11 cellular contexts compared by ENCODE assay signal in the genomic region with DNA sequence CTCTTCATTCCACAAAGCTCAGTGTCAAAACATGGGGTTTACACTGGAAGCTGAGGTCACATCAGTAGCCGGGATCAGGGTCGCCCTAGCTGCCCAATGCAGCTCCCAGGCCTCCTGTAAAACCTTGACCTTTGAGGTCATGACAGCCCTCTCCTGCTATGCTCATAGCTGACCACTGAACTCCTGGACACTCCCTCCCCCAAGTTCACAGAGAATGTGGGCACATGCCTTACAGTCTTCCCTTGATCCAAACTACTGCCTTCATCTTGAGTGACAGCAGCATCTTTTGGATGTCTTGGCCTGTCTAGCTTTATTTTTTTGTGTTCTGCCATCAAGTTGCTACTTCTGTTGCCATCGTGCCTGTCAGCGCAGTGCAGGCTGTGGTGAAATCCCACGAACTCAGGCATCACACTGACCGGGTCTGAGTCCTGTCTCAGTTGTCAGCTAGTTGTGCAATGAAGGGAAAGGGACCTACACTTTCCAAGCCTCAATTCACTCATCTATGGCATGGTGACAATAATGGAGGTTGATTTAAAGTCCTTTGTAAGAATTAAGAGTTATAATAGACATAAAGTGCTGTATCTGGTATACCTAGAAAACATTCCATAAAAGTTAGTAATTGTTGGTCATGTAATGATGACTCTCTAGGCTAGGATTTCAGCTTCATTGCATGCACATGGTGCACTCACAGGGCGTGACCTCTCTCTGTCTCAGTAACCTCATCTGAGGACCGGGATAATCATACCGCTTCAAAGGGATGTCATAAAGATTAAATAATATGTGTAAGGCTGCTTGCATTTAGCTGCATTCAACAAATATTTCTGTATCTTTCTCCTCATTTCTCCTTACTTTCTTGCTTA. TPM values are rescaled to one million over a fixed set of nuclear protein-coding genes. Genes with fewer than 3 reads are reported as not detected.
A peak's percentile ranks its signal among the peaks of the same experiment; 100 is the strongest.
DNase-seq lines count a peak whose midpoint lies in the region; ATAC-seq and TF ChIP-seq lines count a peak whose summit lies in the region.
"Had no signal": no experiment of that assay in that cellular context is flagged by ENCODE, and none has a peak within 500 bp of the region (broad histone marks: within the 10 kb centered on the region; RNA-seq: fewer than 3 reads in every experiment).

No MANE protein-coding gene starts in this region.

- DNase-seq in EH (ENCODE audit: low read depth) (peak; percentile 93), MV-4-11 (lab: John Stamatoyannopoulos, UW) (peak; percentile 69), cardiac fibroblast (ENCODE audit: low read depth in 2 of 2) (peak; percentile 54 to 95), non-pigmented ciliary epithelial cell (ENCODE audit: low read depth) (peak; percentile 82), DMS153 (lab: John Stamatoyannopoulos, UW) (no peak), spleen (no peak)
- DNase-seq in activated T-cell treated with anti-CD3 and anti-CD28 coated beads, Interleukin-2, amount 50 U/mL, for 48 hours = no peak
- DNase-seq: DND-41; naive thymus-derived CD8-positive, alpha-beta T cell had no signal

- intact Hi-C loops in spleen (cut with DNase I; ENCODE audit: low total_unique reads) = no loop called here

- H3K4me3 ChIP-seq in cardiac fibroblast (replicated peaks in 1 of 2; ENCODE audit: low read depth in 2 of 2, low read length in 2 of 2) (no peak overlapping the region), spleen (no peak overlapping the region)
- H3K4me3 ChIP-seq: cardiac muscle cell had no signal

- TF ChIP-seq POLR2A in spleen (IDR thresholded peaks at IDR 0.05) = no peak

- no peaks in the 10 kb centered on the region for H3K27me3 ChIP-seq in spleen (replicated peaks in 1 of 7)
- H3K27me3 ChIP-seq: cardiac muscle cell had no signal

- TF ChIP-seq CTCF in cardiac fibroblast (IDR thresholded peaks at IDR 0.05; ENCODE audit: low read depth, low read length) (no peak), spleen (IDR thresholded peaks at IDR 0.05 in 8 of 11, conservative IDR thresholded peaks at IDR 0.05 in 3 of 11) (no peak)

- no peak overlapping the region for H3K27ac ChIP-seq in spleen
- H3K27ac ChIP-seq: cardiac muscle cell had no signal

- ATAC-seq in HG03039 (IDR thresholded peaks at IDR 0.05; ENCODE audit: unreplicated experiment) = no peak
- ATAC-seq: naive thymus-derived CD8-positive, alpha-beta T cell had no signal

- WGBS in spleen, 5 donors = 61 to 80% (median 76%) methylated on average over 9 of the region's 9 CpGs

- no peaks in the 10 kb centered on the region for H3K36me3 ChIP-seq in spleen
- H3K36me3 ChIP-seq: cardiac muscle cell had no signal

- peaks cover 4 to 72% (median 40%) of the 10 kb centered on the region in 6 donors for H3K4me1 ChIP-seq in spleen

- H3K9me3 ChIP-seq in spleen = no peaks in the 10 kb centered on the region

RNA-seq across cellular contexts. Expression of gene ALOX5AP, which starts 16.5 kb away (rescaled TPM):
- 100 to 1,000 TPM in 4 of 7 donors, 10 to 100 TPM in 3; 43.7 to 268 (median 106) TPM for total RNA-seq in spleen
- polyA plus RNA-seq in spleen = 10 to 100 TPM; 36.8 to 58.5 (median 44.1) TPM
- total RNA-seq: cardiac muscle cell had no signal

Comparison
In these comparisons a context has a peak if more than half of its experiments do, and no peak if none do; other contexts are left out.
1. DNase-seq: peak in EH (single experiment), MV-4-11 (single experiment), cardiac fibroblast (2 of 2) and non-pigmented ciliary epithelial cell (single experiment); none in DMS153 (single experiment), spleen (single experiment) and activated T-cell treated with anti-CD3 and anti-CD28 coated beads, Interleukin-2, amount 50 U/mL, for 48 hours (0 of 2).